ENCODE assay signal across 8 cellular contexts in the genomic region with DNA sequence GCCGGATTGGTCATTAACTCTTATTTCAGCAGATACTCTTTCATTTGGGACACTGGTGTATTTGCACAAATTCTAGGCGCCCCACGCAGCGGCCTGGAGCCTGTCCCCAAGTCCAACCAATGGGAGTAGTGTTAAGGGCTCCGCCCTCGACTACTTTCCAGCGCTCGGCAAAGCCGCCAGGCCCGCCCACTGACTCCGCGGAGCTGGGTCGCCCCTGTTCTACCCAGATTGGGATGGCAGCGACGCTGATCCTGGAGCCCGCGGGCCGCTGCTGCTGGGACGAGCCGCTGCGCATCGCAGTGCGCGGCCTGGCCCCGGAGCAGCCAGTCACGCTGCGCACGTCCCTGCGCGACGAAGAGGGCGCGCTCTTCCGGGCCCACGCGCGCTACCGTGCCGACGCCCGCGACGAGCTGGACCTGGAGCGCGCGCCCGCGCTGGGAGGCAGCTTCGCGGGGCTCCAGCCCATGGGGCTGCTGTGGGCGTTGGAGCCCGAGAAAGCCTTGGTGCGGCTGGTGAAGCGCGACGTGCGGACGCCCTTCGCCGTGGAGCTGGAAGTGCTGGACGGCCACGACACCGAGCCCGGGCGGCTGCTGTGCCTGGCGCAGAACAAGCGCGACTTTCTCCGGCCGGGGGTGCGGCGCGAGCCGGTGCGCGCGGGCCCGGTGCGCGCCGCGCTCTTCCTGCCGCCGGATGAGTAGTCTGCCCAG. TPM values are rescaled to one million over a fixed set of nuclear protein-coding genes. Genes with fewer than 3 reads are reported as not detected.
A peak's percentile ranks its signal among the peaks of the same experiment; 100 is the strongest.
DNase-seq lines count a peak whose midpoint lies in the region; ATAC-seq, FAIRE-seq and TF ChIP-seq lines count a peak whose summit lies in the region.

A gene with protein sequence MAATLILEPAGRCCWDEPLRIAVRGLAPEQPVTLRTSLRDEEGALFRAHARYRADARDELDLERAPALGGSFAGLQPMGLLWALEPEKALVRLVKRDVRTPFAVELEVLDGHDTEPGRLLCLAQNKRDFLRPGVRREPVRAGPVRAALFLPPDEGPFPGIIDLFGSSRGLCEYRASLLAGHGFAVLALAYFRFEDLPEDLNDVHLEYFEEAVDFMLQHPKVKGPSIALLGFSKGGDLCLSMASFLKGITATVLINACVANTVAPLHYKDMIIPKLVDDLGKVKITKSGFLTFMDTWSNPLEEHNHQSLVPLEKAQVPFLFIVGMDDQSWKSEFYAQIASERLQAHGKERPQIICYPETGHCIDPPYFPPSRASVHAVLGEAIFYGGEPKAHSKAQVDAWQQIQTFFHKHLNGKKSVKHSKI (plus strand): TSS at position 179 of the 707 bp plus-strand sequence. CDS start 55 bp downstream, at position 234.

- H3K23me2 ChIP-seq in H1 (ENCODE audit: low read depth, low read length) = peaks cover 5% of the 10 kb centered on the region; the same call in 1 of the 2 replicates

- peak within 1 kb of the TSS; percentile 46; the same call in 1 of the 2 replicates for H2BK12ac ChIP-seq in H1 (ENCODE audit: low read depth, low read length)

- H3K9me3 ChIP-seq in H1 (ENCODE audit: insufficient read depth in 2 of 2, low read depth in 1 of 2, low read length in 1 of 2) = no peaks in the 10 kb centered on the region

- H2BK15ac ChIP-seq in H1 (ENCODE audit: low read length) (no peak within 1 kb of the TSS; the same call in 1 of the 2 replicates), mesendoderm (replicated peaks; ENCODE audit: low read depth) (no peak within 1 kb of the TSS)

- H3K79me1 ChIP-seq in H1 (ENCODE audit: low read depth, low read length) (no peaks in the 10 kb centered on the region), mesendoderm (ENCODE audit: low read length) (no peaks in the 10 kb centered on the region)

- no peak for TF ChIP-seq RAD21 in H1 (IDR thresholded peaks at IDR 0.05 in 1 of 2, conservative IDR thresholded peaks at IDR 0.05 in 1 of 2; ENCODE audit: low read depth in 2 of 2, low read length in 2 of 2)

- H3K27me3 ChIP-seq in H1 (replicated peaks in 1 of 4; ENCODE audit: control insufficient read depth in 3 of 4, extremely low read depth in 1 of 4, insufficient read depth in 3 of 4, low read length in 3 of 4) = peaks cover 0 to 32% (median 12%) of the 10 kb centered on the region in 4 experiments; a peak in 5 of 7 replicates
- H3K27me3 ChIP-seq in mesendoderm (ENCODE audit: insufficient read depth, low read length, poor library complexity) = peaks cover 2% of the 10 kb centered on the region

- ATAC-seq in HG03039 (IDR thresholded peaks at IDR 0.05; ENCODE audit: unreplicated experiment) = peak; percentile 62

- H3K23ac ChIP-seq in H1 (ENCODE audit: insufficient read length) (no peak within 1 kb of the TSS), mesendoderm (ENCODE audit: low read length) (peak within 1 kb of the TSS; percentile 11)

- whole genome bisulfite sequencing in H1 (ENCODE audit: extremely low coverage in 1 of 2, insufficient coverage in 1 of 2, insufficient read length in 1 of 2, insufficient replicate concordance in 2 of 2, low coverage in 1 of 2, low lambda C conversion rate in 2 of 2, missing lambda C conversion rate in 1 of 2), 2 experiments = 1% methylated on average over 50 of the region's 84 CpGs; no CpG with 5 or more reads in 1 of the 2 experiments
- WGBS in mesendoderm (ENCODE audit: extremely low coverage, insufficient coverage, low lambda C conversion rate) = no CpG with 5 or more reads among the region's 84 CpGs

- H4K8ac ChIP-seq in H1 (ENCODE audit: extremely low read depth, insufficient read depth, low read length) (peak within 1 kb of the TSS; percentile 92; the same call in 1 of the 2 replicates), mesendoderm (ENCODE audit: low read depth, low read length) (no peak within 1 kb of the TSS)

- DNase-seq in NCI-H2081 (lab: John Stamatoyannopoulos, UW) (peak; percentile 9 to 58), NCI-H2081 treated with DMSO at 0.1 percent for 48 hours (lab: John Stamatoyannopoulos, UW) (no peak), NCI-H748 treated with DMSO at 0.1 percent for 48 hours (lab: John Stamatoyannopoulos, UW) (peak; percentile 18), H1 (ENCODE audit: low read depth in 1 of 2, low spot score in 2 of 2) (peak in 1 of 2 experiments; percentile 89), mesendoderm (peak; percentile 86)
- DNase-seq in activated CD8-positive, alpha-beta memory T cell treated with anti-CD3 and anti-CD28 coated beads for 48 hours (ENCODE audit: low read depth in 2 of 3, low spot score in 2 of 3) = peak; percentile 30 to 42 (median 40)
- DNase-seq in stimulated activated CD8-positive, alpha-beta memory T cell treated with anti-CD3 and anti-CD28 coated beads, Interleukin-12 subunit alpha, Interleukin-12 subunit beta, amount 100 ng/mL, for 24 hours (ENCODE audit: extremely low read depth) = peak; percentile 43

- no peaks in the 10 kb centered on the region for H3K36me3 ChIP-seq in H1 (ENCODE audit: control insufficient read depth in 2 of 4, insufficient read depth in 4 of 4, low read length in 3 of 4)
- no peaks in the 10 kb centered on the region for H3K36me3 ChIP-seq in mesendoderm (ENCODE audit: control insufficient read depth, insufficient read depth, low read length)

- no peak; a peak in 1 of 3 replicates for TF ChIP-seq EP300 in H1 (IDR thresholded peaks at IDR 0.05; ENCODE audit: borderline replicate concordance in 1 of 2, low read depth in 2 of 2, low read length in 2 of 2)

- H3K9ac ChIP-seq in H1 (replicated peaks in 1 of 4; ENCODE audit: extremely low read depth in 1 of 4, low read depth in 3 of 4, low read length in 3 of 4) = peak within 1 kb of the TSS; percentile 45 to 82 (median 70); a peak in 6 of 7 replicates
- peak within 1 kb of the TSS; percentile 80 for H3K9ac ChIP-seq in mesendoderm (ENCODE audit: low read length)

- H4K20me1 ChIP-seq in H1 (replicated peaks in 1 of 2; ENCODE audit: control insufficient read depth in 1 of 2, insufficient read depth in 2 of 2, low read length in 2 of 2) = no peaks in the 10 kb centered on the region

- H2BK5ac ChIP-seq in H1 (ENCODE audit: low read depth, low read length) (peak within 1 kb of the TSS; percentile 66; the same call in 1 of the 2 replicates), mesendoderm (ENCODE audit: low read length) (no peak within 1 kb of the TSS)

- H3K27ac ChIP-seq in H1 (ENCODE audit: low read depth, low read length) (no peak within 1 kb of the TSS; the same call in 1 of the 2 replicates), mesendoderm (ENCODE audit: low read depth, low read length) (no peak within 1 kb of the TSS)

- H4K91ac ChIP-seq in H1 (replicated peaks; ENCODE audit: insufficient read length, low read length) = no peak within 1 kb of the TSS

- H3K18ac ChIP-seq in H1 (ENCODE audit: extremely low read depth, low read length) (peak within 1 kb of the TSS; percentile 38), mesendoderm (ENCODE audit: low read length) (no peak within 1 kb of the TSS)

- no peak for TF ChIP-seq CTCF in H1 (IDR thresholded peaks at IDR 0.05; ENCODE audit: control extremely low read depth in 1 of 3, insufficient read depth in 1 of 3, low read depth in 1 of 3, low read length in 3 of 3)

- no peak within 1 kb of the TSS for H2BK20ac ChIP-seq in H1 (ENCODE audit: low read length)

- peak within 1 kb of the TSS; percentile 51 to 75 (median 70) for H3K4me3 ChIP-seq in H1 (ENCODE audit: extremely low read depth in 1 of 4, insufficient read depth in 2 of 4, low read depth in 3 of 4, low read length in 4 of 4)
- H3K4me3 ChIP-seq in mesendoderm (ENCODE audit: low read length) = peak within 1 kb of the TSS; percentile 71

- CTCF ChIA-PET in H1 (lab: Charles Lee; ENCODE audit: partially characterized antibody) = interaction anchor here (0.8 to 1.7 kb wide), 7 partner anchors 13 to 146 kb away, joined by 3 to 11 read pairs (median 4); no protein-coding TSS in a partner anchor

- FAIRE-seq in H1 (lab: Jason Lieb, UNC) = no peak

- H2AK5ac ChIP-seq in H1 (ENCODE audit: low read depth, low read length) (no peak within 1 kb of the TSS), mesendoderm (ENCODE audit: low read length) (no peak within 1 kb of the TSS)

- POLR2A ChIA-PET in H1 (lab: Charles Lee; ENCODE audit: partially characterized antibody) = interaction anchor here (0.6 to 2.4 kb wide), 16 partner anchors 8 to 477 kb away, joined by 3 to 14 read pairs (median 4); a partner anchor contains a TSS

- no peaks in the 10 kb centered on the region for H3K79me2 ChIP-seq in H1 (ENCODE audit: control insufficient read depth in 1 of 2, insufficient read depth in 2 of 2, low read length in 2 of 2)
- H3K79me2 ChIP-seq in mesendoderm (ENCODE audit: control insufficient read depth, insufficient read depth, low read length) = no peaks in the 10 kb centered on the region

- peak within 1 kb of the TSS; percentile 59; the same call in 1 of the 2 replicates for H2AFZ ChIP-seq in H1 (ENCODE audit: low read length)

- peak within 1 kb of the TSS; percentile 59 for H3K56ac ChIP-seq in H1 (replicated peaks; ENCODE audit: insufficient read length, low read depth, low read length)
- H3K56ac ChIP-seq in mesendoderm (ENCODE audit: low read length) = peak within 1 kb of the TSS; percentile 83

- peak in 1 of 2 experiments; percentile 72; a peak in 2 of 3 replicates for TF ChIP-seq POLR2A in H1 (IDR thresholded peaks at IDR 0.05; ENCODE audit: control extremely low read depth in 1 of 2, low read depth in 2 of 2, low read length in 2 of 2)

- H4K5ac ChIP-seq in H1 (ENCODE audit: insufficient read length, low read depth, low read length) (no peak within 1 kb of the TSS), mesendoderm (ENCODE audit: low read length) (no peak within 1 kb of the TSS)

- H2BK120ac ChIP-seq in H1 (replicated peaks; ENCODE audit: low read depth, low read length) (no peak within 1 kb of the TSS), mesendoderm (ENCODE audit: low read depth, low read length) (no peak within 1 kb of the TSS)

- H3K4ac ChIP-seq in H1 (replicated peaks; ENCODE audit: insufficient read length, low read depth, low read length) (no peak within 1 kb of the TSS), mesendoderm (ENCODE audit: low read depth, low read length) (no peak within 1 kb of the TSS)

- H3K4me1 ChIP-seq in H1 (replicated peaks in 1 of 4; ENCODE audit: control insufficient read depth in 3 of 4, insufficient read depth in 4 of 4, low read length in 3 of 4) (peaks cover 0 to 5% (median 0%) of the 10 kb centered on the region in 4 experiments; a peak in 1 of 7 replicates), mesendoderm (ENCODE audit: control insufficient read depth, low read depth, low read length) (no peaks in the 10 kb centered on the region)

- no peak within 1 kb of the TSS for H3K14ac ChIP-seq in H1 (ENCODE audit: insufficient read length)

- H3K4me2 ChIP-seq in H1 (ENCODE audit: insufficient read depth in 1 of 2, low read depth in 2 of 2, low read length in 2 of 2) (peak within 1 kb of the TSS; percentile 40 to 84), mesendoderm (ENCODE audit: low read length) (peak within 1 kb of the TSS; percentile 83)

RNA-seq across cellular contexts. Expression of the gene that starts here (rescaled TPM):
- not detected in 2 replicates for total RNA-seq in H1 (2021; fragmentation: NEBNext Ultra II Directional; extraction: Animal tissue kit (Norgen Biotek cat#: 25700))
- not detected in 2 replicates for polyA plus RNA-seq in H1 (2011; rRNA removed)
- 0.19 TPM for polyA plus RNA-seq in H1 (2011; cell fraction: cytosol; rRNA removed)
- not detected for polyA plus RNA-seq in H1 (2011; cell fraction: nucleus; rRNA removed)
- 0.13 TPM in 1 of 4 replicates, not detected in the others for polyA plus RNA-seq in H1 (2012, experiment 1 of 2)
- not detected for polyA plus RNA-seq in H1 (2012, experiment 2 of 2)
- polyA plus RNA-seq in H1 (2013, experiment 1 of 2) = 0.08 TPM
- 0.13 TPM for polyA plus RNA-seq in H1 (2013, experiment 2 of 2)
- polyA minus RNA-seq in H1 (2011; rRNA and poly(A)+ RNA removed) = not detected in 2 replicates
- not detected for polyA minus RNA-seq in H1 (2011; cell fraction: cytosol; rRNA and poly(A)+ RNA removed)
- polyA minus RNA-seq in H1 (2011; cell fraction: nucleus; rRNA and poly(A)+ RNA removed) = 1.9 TPM
- 0.06 TPM for polyA plus RNA-seq in mesendoderm (2013, experiment 1 of 2)
- polyA plus RNA-seq in mesendoderm (2013, experiment 2 of 2) = 0.03 TPM
